In the genomic region with DNA sequence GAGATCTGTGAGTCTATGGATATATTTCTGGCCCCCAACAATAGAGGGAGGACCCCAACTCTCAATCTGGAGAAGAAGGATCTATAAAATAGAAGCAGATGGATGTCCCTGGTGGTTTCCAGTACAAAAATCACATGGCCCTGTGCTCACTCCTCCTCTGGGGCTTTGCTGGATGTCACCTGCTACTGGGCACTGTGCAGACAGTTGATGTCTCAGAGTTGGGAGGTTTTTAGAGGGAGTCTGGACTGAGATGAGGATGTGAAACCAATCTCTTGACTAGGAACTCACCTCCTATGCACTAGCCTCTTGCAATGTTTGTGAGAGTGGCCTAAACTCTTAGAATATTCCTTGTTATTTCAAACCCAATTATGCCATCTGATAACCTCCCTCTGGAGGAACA, we compare ENCODE assay signal across 12 cellular contexts.
A peak's percentile ranks its signal among the peaks of the same experiment; 100 is the strongest.
DNase-seq lines count a peak whose midpoint lies in the region; ATAC-seq, FAIRE-seq and TF ChIP-seq lines count a peak whose summit lies in the region.
"Had no signal": no experiment of that assay in that cellular context is flagged by ENCODE, and none has a peak within 500 bp of the region (broad histone marks: within the 10 kb centered on the region; RNA-seq: fewer than 3 reads in every experiment).

No MANE protein-coding gene starts in this region.

- H3K4me3 Mint-ChIP-seq in naive B cell (peak overlapping the region in 1 of 8 donors; percentile 33), nephron progenitor cell (no peak overlapping the region)

- FAIRE-seq in HTR-8/SVneo (lab: Jason Lieb, UNC), result no peak

- H3K4me1 Mint-ChIP-seq in naive B cell (no peaks in the 10 kb centered on the region), nephron progenitor cell (peaks cover 29% of the 10 kb centered on the region)

- H3K27me3 Mint-ChIP-seq in naive B cell (no peaks in the 10 kb centered on the region), nephron progenitor cell (ENCODE audit: low read depth, poor library complexity) (peaks cover 6% of the 10 kb centered on the region)

- peak; percentile 62 for ATAC-seq in GM19035 (IDR thresholded peaks at IDR 0.05; ENCODE audit: unreplicated experiment)
- peak; percentile 85 for ATAC-seq in HG02610 (IDR thresholded peaks at IDR 0.05; ENCODE audit: unreplicated experiment)
- ATAC-seq in HG03457 (IDR thresholded peaks at IDR 0.05; ENCODE audit: unreplicated experiment), result peak; percentile 84
- ATAC-seq in naive B cell (ENCODE audit: low read depth in 2 of 2), result peak; percentile 64 to 74
- ATAC-seq: esophagus mucosa had no signal

- no peak for TF ChIP-seq CTCF in nephron progenitor cell (IDR thresholded peaks at IDR 0.05)

- H3K9me3 Mint-ChIP-seq in naive B cell, result no peaks in the 10 kb centered on the region
- no peaks in the 10 kb centered on the region for H3K9me3 Mint-ChIP-seq in nephron progenitor cell

- H3K27ac Mint-ChIP-seq in naive B cell (peak overlapping the region in 1 of 6 donors; percentile 83), nephron progenitor cell (no peak overlapping the region)

- H3K36me3 Mint-ChIP-seq in naive B cell (no peaks in the 10 kb centered on the region), nephron progenitor cell (ENCODE audit: low read depth) (no peaks in the 10 kb centered on the region)

- DNase-seq in naive B cell (no peak), nephron progenitor cell (no peak), HTR-8/SVneo (ENCODE audit: insufficient read length, low spot score) (no peak), NCI-H146 (lab: John Stamatoyannopoulos, UW) (no peak), retina (no peak)
- DNase-seq: DND-41, NCI-H2029, SJCRH30 had no signal
